In the genomic region with DNA sequence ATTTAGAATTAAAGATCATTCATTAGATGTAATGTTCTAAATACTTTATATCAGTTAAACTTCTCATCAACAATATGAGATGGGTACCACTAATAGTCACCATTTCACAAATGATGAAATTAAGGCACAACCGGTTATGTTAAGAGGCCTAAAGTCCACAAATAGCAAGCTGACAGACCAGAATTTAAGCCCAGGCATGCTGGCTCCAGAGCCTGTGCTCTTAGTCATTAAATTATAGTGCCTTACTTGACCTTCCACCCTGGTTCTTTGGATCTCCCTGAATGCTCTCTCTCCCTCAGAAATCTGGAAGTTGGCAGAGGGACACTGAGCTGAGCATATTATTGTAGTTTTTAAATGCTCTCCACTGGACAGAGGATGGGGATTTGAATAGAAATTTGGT, we compare ENCODE assay signal across 19 cellular contexts. TPM values are rescaled to one million over a fixed set of nuclear protein-coding genes. Genes with fewer than 3 reads are reported as not detected.
DNase-seq lines count a peak whose midpoint lies in the region; ATAC-seq and TF ChIP-seq lines count a peak whose summit lies in the region.
"Had no signal": no experiment of that assay in that cellular context is flagged by ENCODE, and none has a peak within 500 bp of the region (broad histone marks: within the 10 kb centered on the region; RNA-seq: fewer than 3 reads in every experiment).

No MANE protein-coding gene starts in this region.

- peak; percentile 9 for DNase-seq in AG10803 (ENCODE audit: low read depth)
- peak; percentile 51 for DNase-seq in MG63
- peak; percentile 15 for DNase-seq in myocyte (ENCODE audit: low read depth)
- no peak for DNase-seq in ACHN
- DNase-seq in iPS-NIHi11 (ENCODE audit: low spot score) = no peak
- DNase-seq in gastrocnemius medialis = no peak
- no peak for DNase-seq in colonic mucosa
- DNase-seq: Caco-2; DMS53; MV-4-11; NCI-H1930; NCI-H446; NK-92 treated with Interleukin-12 subunit alpha and Interleukin-12 subunit beta, amount 100 ng/mL, for 24 hours had no signal

- no peak for TF ChIP-seq CTCF in AG10803 (conservative IDR thresholded peaks at IDR 0.05; ENCODE audit: low read length)
- TF ChIP-seq CTCF in gastrocnemius medialis (IDR thresholded peaks at IDR 0.05 in 4 of 5, conservative IDR thresholded peaks at IDR 0.05 in 1 of 5) = no peak
- no peak for TF ChIP-seq CTCF in colonic mucosa (IDR thresholded peaks at IDR 0.05)

- H3K27ac ChIP-seq in gastrocnemius medialis (no peak overlapping the region), colonic mucosa (no peak overlapping the region)
- H3K27ac ChIP-seq: A549 had no signal

- H3K9me3 ChIP-seq in MG63 (no peaks in the 10 kb centered on the region), gastrocnemius medialis (no peaks in the 10 kb centered on the region), colonic mucosa (no peaks in the 10 kb centered on the region)
- H3K9me3 ChIP-seq: A549, Caco-2 had no signal

- peak; percentile 77 for ATAC-seq in esophagus mucosa
- ATAC-seq in gastrocnemius medialis = no peak
- ATAC-seq: A549, Right ventricle myocardium inferior had no signal

- H3K4me1 ChIP-seq in gastrocnemius medialis = no peaks in the 10 kb centered on the region
- no peaks in the 10 kb centered on the region for H3K4me1 ChIP-seq in colonic mucosa
- H3K4me1 ChIP-seq: Caco-2 had no signal

- intact Hi-C loops in gastrocnemius medialis (cut with DNase I; ENCODE audit: low total_unique reads) = no loop called here
- intact Hi-C loops in colonic mucosa (cut with DNase I) = no loop called here

- H3K36me3 ChIP-seq in MG63 (no peaks in the 10 kb centered on the region), gastrocnemius medialis (no peaks in the 10 kb centered on the region), colonic mucosa (no peaks in the 10 kb centered on the region)

- TF ChIP-seq POLR2A in gastrocnemius medialis (IDR thresholded peaks at IDR 0.05) = no peak

- in situ Hi-C loops in ACHN (cut with HindIII; ENCODE audit: low pct_ligation_motif_present, low pct_unique_long_range_greater_than_20kb, low sequenced_read_pairs) (no loop called here), gastrocnemius medialis (cut with MboI; ENCODE audit: low sequenced_read_pairs in 4 of 4) (no loop called here)

- no peak overlapping the region for H3K9ac ChIP-seq in colonic mucosa (ENCODE audit: low read depth in 2 of 2, low read length in 2 of 2)

- no peak overlapping the region for H3K4me3 ChIP-seq in AG10803 (ENCODE audit: low read length)
- H3K4me3 ChIP-seq in MG63 = no peak overlapping the region
- no peak overlapping the region for H3K4me3 ChIP-seq in gastrocnemius medialis
- H3K4me3 ChIP-seq in colonic mucosa = no peak overlapping the region
- H3K4me3 ChIP-seq: A549 had no signal

- H3K27me3 ChIP-seq in MG63 (no peaks in the 10 kb centered on the region), gastrocnemius medialis (no peaks in the 10 kb centered on the region), colonic mucosa (no peaks in the 10 kb centered on the region)

RNA-seq across cellular contexts. Expression of gene LIPN, which starts 3.6 kb away (rescaled TPM):
- total RNA-seq in MG63 (2014; rRNA removed; shearing (Covaris generic); ENCODE audit: low replicate concordance) = 0.10 TPM in 1 of 2 replicates, not detected in the other
- total RNA-seq in esophagus mucosa (1.4 TPM), myocyte (not detected in 2 replicates), gastrocnemius medialis (not detected), colonic mucosa (not detected)
- polyA plus RNA-seq in myocyte (2012) = not detected
- total RNA-seq: Caco-2, H4, OCI-LY7, Right ventricle myocardium inferior, SK-MEL-5 had no signal
- polyA plus RNA-seq: A549 had no signal

RNA-seq across cellular contexts. Expression of gene LIPM, which starts 39.1 kb away (rescaled TPM):
- not detected in 2 replicates for total RNA-seq in MG63 (2014; rRNA removed; shearing (Covaris generic); ENCODE audit: low replicate concordance)
- total RNA-seq in esophagus mucosa (not detected), myocyte (not detected in 2 replicates), gastrocnemius medialis (not detected), colonic mucosa (not detected)
- not detected for polyA plus RNA-seq in myocyte (2012)
- total RNA-seq: Caco-2, H4, OCI-LY7, Right ventricle myocardium inferior, SK-MEL-5 had no signal
- polyA plus RNA-seq: A549 had no signal

RNA-seq across cellular contexts. Expression of gene LIPK, which starts 57.4 kb away (rescaled TPM):
- total RNA-seq in MG63 (2014; rRNA removed; shearing (Covaris generic); ENCODE audit: low replicate concordance) = not detected in 2 replicates
- total RNA-seq in esophagus mucosa (3.3 TPM), myocyte (not detected in 2 replicates), gastrocnemius medialis (not detected), colonic mucosa (not detected)
- not detected for polyA plus RNA-seq in myocyte (2012)
- total RNA-seq: Caco-2, H4, OCI-LY7, Right ventricle myocardium inferior, SK-MEL-5 had no signal

Comparison
In these comparisons a context has a peak if more than half of its experiments do, and no peak if none do; other contexts are left out.
1. DNase-seq: peak in AG10803 (single experiment), MG63 (single experiment) and myocyte (single experiment); none in ACHN (single experiment), iPS-NIHi11 (single experiment), gastrocnemius medialis (0 of 2) and colonic mucosa (single experiment).